In genomic region chr1:210228158-210228557, GRCh38 we compare ENCODE assay signal across 36 cellular contexts.
"Had no signal": no experiment of that assay in that cellular context is flagged by ENCODE, and none has a peak within 500 bp of the region (broad histone marks: within the 10 kb centered on the region; RNA-seq: fewer than 3 reads in every experiment).

No MANE protein-coding gene starts in this region.

- H3K4me3 ChIP-seq: MG63 had no signal

- H3K36me3 ChIP-seq: MG63 had no signal

- DNase-seq: Karpas-422, Kasumi-1, MG63, MM.1S, MV-4-11, NCI-H1048, NCI-H1092, NCI-H1092 treated with DMSO at 0.1 percent for 48 hours, NCI-H1105, NCI-H1105 treated with DMSO at 0.1 percent for 48 hours, NCI-H1417, NCI-H1417 treated with DMSO at 0.1 percent for 48 hours, NCI-H1436, NCI-H1436 treated with DMSO at 0.1 percent for 48 hours, NCI-H146, NCI-H1694, NCI-H1694 treated with DMSO at 0.1 percent for 48 hours, NCI-H187, NCI-H187 treated with DMSO at 0.1 percent for 48 hours, NCI-H1930, NCI-H2029, NCI-H2029 treated with DMSO at 0.1 percent for 48 hours, NCI-H2081, NCI-H2081 treated with DMSO at 0.1 percent for 48 hours, NCI-H2107, NCI-H2171, NCI-H2171 treated with DMSO at 0.1 percent for 48 hours, NCI-H2227 treated with DMSO at 0.1 percent for 48 hours, NCI-H226, NCI-H345, NCI-H446, NCI-H446 treated with DMSO at 0.1 percent for 48 hours, NCI-H510A, NCI-H510A treated with DMSO at 0.1 percent for 48 hours, NCI-H524, NCI-H524 treated with DMSO at 0.1 percent for 48 hours had no signal
